8 cellular contexts compared by ENCODE assay signal in the genomic region with DNA sequence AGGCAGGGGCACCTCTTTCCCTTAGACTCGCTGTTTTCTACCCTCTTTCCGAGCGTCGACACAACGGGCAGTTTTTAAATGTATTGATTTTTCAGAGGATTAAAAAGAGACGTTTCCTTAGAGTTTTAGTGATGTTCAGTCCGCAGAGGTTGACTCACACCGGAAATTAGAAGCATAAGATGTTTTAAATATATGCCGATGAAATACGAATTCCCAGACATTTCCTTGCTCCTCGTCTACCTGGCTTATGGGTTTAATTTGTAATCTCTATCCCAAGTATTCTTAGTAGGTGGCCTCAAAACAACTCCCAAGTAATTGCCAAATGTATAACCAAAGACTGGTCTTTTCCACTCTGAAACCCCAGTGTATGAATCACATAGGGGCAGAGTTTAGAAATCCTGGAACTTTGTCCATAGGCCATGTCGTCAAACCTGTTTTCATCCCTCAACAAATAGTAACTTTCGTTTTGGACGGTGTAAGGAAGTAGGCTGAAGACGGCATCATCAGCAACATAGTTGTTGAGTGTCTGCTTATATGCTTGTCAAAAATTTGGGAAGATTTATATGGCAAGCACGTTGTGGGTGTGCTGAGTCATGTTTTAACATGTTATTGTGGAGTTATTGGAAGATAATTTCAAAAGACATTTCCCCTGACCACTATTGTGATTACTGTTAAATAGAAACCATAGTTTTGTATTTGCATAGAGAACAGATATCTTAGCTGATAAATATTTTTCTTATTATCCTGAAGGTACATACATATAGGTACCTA. TPM values are rescaled to one million over a fixed set of nuclear protein-coding genes. Genes with fewer than 3 reads are reported as not detected.
A peak's percentile ranks its signal among the peaks of the same experiment; 100 is the strongest.
DNase-seq lines count a peak whose midpoint lies in the region; ATAC-seq, FAIRE-seq and TF ChIP-seq lines count a peak whose summit lies in the region.

No MANE protein-coding gene starts in this region.

- H3K4me3 ChIP-seq in AG04450 (ENCODE audit: low read depth, low read length) (peak overlapping the region; percentile 85), fibroblast of villous mesenchyme (ENCODE audit: low read depth, low read length) (peak overlapping the region; percentile 85)

- no peaks in the 10 kb centered on the region for H3K27me3 Mint-ChIP-seq in activated CD4-positive, alpha-beta memory T cell treated with anti-CD3 and anti-CD28 coated beads for 36 hours
- H3K27me3 Mint-ChIP-seq in nephron progenitor cell (ENCODE audit: low read depth, poor library complexity), result peaks cover 3% of the 10 kb centered on the region

- TF ChIP-seq POLR2A in GM12891 (IDR thresholded peaks at IDR 0.05; ENCODE audit: low read depth, low read length), result no peak

- POLR2A ChIA-PET in AG04450 (lab: Yijun Ruan, JAX), result no interaction called here
- POLR2A ChIA-PET in activated CD4-positive, alpha-beta memory T cell treated with anti-CD3 and anti-CD28 coated beads for 36 hours (lab: Charles Lee), result no interaction called here

- H3K4me3 Mint-ChIP-seq in activated CD4-positive, alpha-beta memory T cell treated with anti-CD3 and anti-CD28 coated beads for 36 hours, result peak overlapping the region; percentile 96
- H3K4me3 Mint-ChIP-seq in nephron progenitor cell, result peak overlapping the region; percentile 96

- FAIRE-seq in GM12891 (lab: Jason Lieb, UNC), result peak; percentile 26

- peaks cover 16% of the 10 kb centered on the region for H3K36me3 Mint-ChIP-seq in activated CD4-positive, alpha-beta memory T cell treated with anti-CD3 and anti-CD28 coated beads for 36 hours
- H3K36me3 Mint-ChIP-seq in nephron progenitor cell (ENCODE audit: low read depth), result peaks cover 31% of the 10 kb centered on the region

- intact Hi-C loops in activated CD4-positive, alpha-beta memory T cell treated with anti-CD3 and anti-CD28 coated beads for 36 hours (cut with micrococcal nuclease), result loop anchor here (1.0 to 2.0 kb wide), 6 partner anchors 38 to 306 kb away; a partner anchor contains a TSS

- no peak for TF ChIP-seq CTCF in AG04450 (IDR thresholded peaks at IDR 0.05; ENCODE audit: low read depth, low read length)
- TF ChIP-seq CTCF in fibroblast of villous mesenchyme (IDR thresholded peaks at IDR 0.05; ENCODE audit: insufficient read depth, low read depth, low read length), result no peak
- no peak for TF ChIP-seq CTCF in nephron progenitor cell (IDR thresholded peaks at IDR 0.05)

- DNase-seq in AG04450 (ENCODE audit: low read depth, low spot score) (peak; percentile 41), GM12891 (ENCODE audit: insufficient read length, low spot score) (no peak), NAMALWA (ENCODE audit: low spot score) (peak; percentile 57), fibroblast of villous mesenchyme (ENCODE audit: low read depth) (peak; percentile 94), nephron progenitor cell (no peak)
- no peak for DNase-seq in activated CD4-positive, alpha-beta memory T cell treated with anti-CD3 and anti-CD28 coated beads for 36 hours

- peak overlapping the region; percentile 95 for H3K27ac Mint-ChIP-seq in activated CD4-positive, alpha-beta memory T cell treated with anti-CD3 and anti-CD28 coated beads for 36 hours
- H3K27ac Mint-ChIP-seq in nephron progenitor cell, result peak overlapping the region; percentile 99

- peaks cover 51% of the 10 kb centered on the region for H3K4me1 Mint-ChIP-seq in activated CD4-positive, alpha-beta memory T cell treated with anti-CD3 and anti-CD28 coated beads for 36 hours (ENCODE audit: low read depth)
- H3K4me1 Mint-ChIP-seq in nephron progenitor cell, result peaks cover 40% of the 10 kb centered on the region

- H3K9me3 ChIP-seq in AG04450 (ENCODE audit: control insufficient read depth, insufficient read depth, low read length), result no peaks in the 10 kb centered on the region; the same call in 1 of the 2 replicates

- ATAC-seq in GM19324 (IDR thresholded peaks at IDR 0.05; ENCODE audit: low FRiP score, unreplicated experiment) (no peak), HG03095 (IDR thresholded peaks at IDR 0.05; ENCODE audit: unreplicated experiment) (no peak)

- H3K27ac ChIP-seq in AG04450 (ENCODE audit: low read depth, low read length), result peak overlapping the region; percentile 98

- no peaks in the 10 kb centered on the region for H3K27me3 ChIP-seq in AG04450 (ENCODE audit: control insufficient read depth, insufficient read depth, low read length)

- CTCF ChIA-PET in AG04450 (lab: Charles Lee), result interaction anchor here (1.1 kb wide), 1 partner anchor 56 kb away, joined by 5 read pairs; no protein-coding TSS in a partner anchor
- CTCF ChIA-PET in activated CD4-positive, alpha-beta memory T cell treated with anti-CD3 and anti-CD28 coated beads for 36 hours (lab: Charles Lee), result no interaction called here

- H3K9me3 Mint-ChIP-seq in activated CD4-positive, alpha-beta memory T cell treated with anti-CD3 and anti-CD28 coated beads for 36 hours, result no peaks in the 10 kb centered on the region
- no peaks in the 10 kb centered on the region for H3K9me3 Mint-ChIP-seq in nephron progenitor cell

TF ChIP-seq in GM12891, 5 proteins besides CTCF, POLR2A, EP300 and RAD21:
- TF ChIP-seq SPI1 (IDR thresholded peaks at IDR 0.05; ENCODE audit: low read depth, low read length) (0 out of 2 replicates have a peak, but pooled peaks have one; percentile 14), POU2F2 (IDR thresholded peaks at IDR 0.05; ENCODE audit: low read depth, low read length) (no peak)

RNA-seq across cellular contexts. Expression of a gene that starts 0.8 kb away (rescaled TPM):
- 17.8 and 27.2 TPM in 2 replicates for polyA plus RNA-seq in AG04450 (2011; rRNA removed)
- polyA minus RNA-seq in AG04450 (2011; rRNA and poly(A)+ RNA removed), result 8.2 and 17.5 TPM in 2 replicates
- 16.6 TPM for polyA plus RNA-seq in GM12891 (2012; ENCODE audit: low read depth, missing spikeins)
- total RNA-seq in activated CD4-positive, alpha-beta memory T cell treated with anti-CD3 and anti-CD28 coated beads for 36 hours, result 10 to 100 TPM; 21.7 to 23.4 TPM
- total RNA-seq in fibroblast of villous mesenchyme, result 33.2 and 47.5 TPM in 2 replicates

RNA-seq across cellular contexts. Expression of a gene that starts 48.6 kb away (rescaled TPM):
- 127 and 183 TPM in 2 replicates for polyA plus RNA-seq in AG04450 (2011; rRNA removed)
- polyA minus RNA-seq in AG04450 (2011; rRNA and poly(A)+ RNA removed), result 68.1 and 123 TPM in 2 replicates
- polyA plus RNA-seq in GM12891 (2012; ENCODE audit: low read depth, missing spikeins), result 24.6 TPM
- 100 to 1,000 TPM; 145 to 153 TPM for total RNA-seq in activated CD4-positive, alpha-beta memory T cell treated with anti-CD3 and anti-CD28 coated beads for 36 hours
- 146 and 148 TPM in 2 replicates for total RNA-seq in fibroblast of villous mesenchyme

Comparison
In these comparisons a context has a peak if more than half of its experiments do, and no peak if none do; other contexts are left out.
1. DNase-seq: peak in AG04450 (single experiment), NAMALWA (single experiment) and fibroblast of villous mesenchyme (single experiment); none in GM12891 (single experiment), activated CD4-positive, alpha-beta memory T cell treated with anti-CD3 and anti-CD28 coated beads for 36 hours (single experiment) and nephron progenitor cell (single experiment).